In the genomic region with DNA sequence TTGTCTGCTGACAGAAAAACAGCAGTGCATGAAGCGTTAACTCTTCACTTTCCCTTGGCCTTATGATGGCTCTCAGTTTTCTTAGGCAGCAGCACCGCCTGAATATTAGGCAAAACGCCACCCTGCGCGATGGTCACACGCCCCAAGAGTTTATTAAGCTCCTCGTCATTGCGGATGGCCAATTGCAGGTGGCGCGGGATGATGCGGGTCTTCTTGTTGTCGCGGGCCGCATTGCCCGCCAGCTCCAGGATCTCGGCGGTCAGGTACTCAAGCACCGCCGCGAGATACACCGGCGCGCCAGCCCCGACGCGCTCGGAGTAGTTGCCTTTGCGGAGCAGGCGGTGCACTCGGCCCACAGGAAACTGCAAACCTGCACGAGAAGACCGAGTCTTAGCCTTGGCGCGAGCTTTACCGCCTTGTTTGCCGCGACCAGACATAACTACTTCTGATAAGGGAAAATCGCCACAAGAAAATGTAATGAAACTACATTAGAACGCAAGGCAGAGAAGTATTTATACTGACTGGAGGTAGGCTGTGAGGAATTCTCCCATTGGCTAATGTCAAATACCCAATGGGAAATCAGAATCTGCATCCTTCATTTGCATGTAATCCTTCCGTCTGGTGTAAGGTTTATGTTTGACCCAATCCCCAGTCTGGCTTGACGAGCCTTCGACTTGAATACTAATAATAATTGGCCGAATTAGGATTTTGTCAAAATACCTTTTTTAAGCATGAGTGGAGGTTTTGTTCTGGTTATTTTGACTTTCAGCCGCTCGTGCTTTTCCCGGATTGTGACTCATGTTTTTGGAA, we compare ENCODE assay signal across 8 cellular contexts. TPM values are rescaled to one million over a fixed set of nuclear protein-coding genes. Genes with fewer than 3 reads are reported as not detected.
DNase-seq lines count a peak whose midpoint lies in the region; ATAC-seq and TF ChIP-seq lines count a peak whose summit lies in the region.

No MANE protein-coding gene starts in this region.

- peaks cover 0 to 17% of the 10 kb centered on the region in 2 donors for H3K4me1 ChIP-seq in left lung

- peaks cover 12% of the 10 kb centered on the region for H3K36me3 Mint-ChIP-seq in CD4-positive, alpha-beta T cell (ENCODE audit: low read depth)

- H3K27ac ChIP-seq in CD4-positive, alpha-beta T cell (ENCODE audit: low read depth, low read length) = peak overlapping the region; percentile 72
- peak overlapping the region; percentile 88 for H3K27ac ChIP-seq in left lung

- intact Hi-C loops in CD4-positive, alpha-beta T cell (cut with DNase I, micrococcal nuclease) = loop anchor here (1.0 to 5.0 kb wide), 3 partner anchors 10 to 1104 kb away; a partner anchor contains a TSS
- intact Hi-C loops in left lung (cut with DNase I) = no loop called here

- H3K4me3 Mint-ChIP-seq in CD4-positive, alpha-beta T cell = peak overlapping the region; percentile 97

- H3K4me3 ChIP-seq in left lung = peak overlapping the region; percentile 43 to 44

- ATAC-seq in CD4-positive, alpha-beta T cell (ENCODE audit: poor library complexity) = peak; percentile 64
- ATAC-seq in GM19328 (IDR thresholded peaks at IDR 0.05; ENCODE audit: unreplicated experiment) = peak; percentile 63
- ATAC-seq in HG03432 (IDR thresholded peaks at IDR 0.05; ENCODE audit: unreplicated experiment) = peak; percentile 57
- ATAC-seq in left lung = peak; percentile 85

- H3K9me3 Mint-ChIP-seq in CD4-positive, alpha-beta T cell = no peaks in the 10 kb centered on the region

- H3K9me3 ChIP-seq in CD4-positive, alpha-beta T cell (ENCODE audit: control insufficient read depth, low read length) = no peaks in the 10 kb centered on the region
- no peaks in the 10 kb centered on the region for H3K9me3 ChIP-seq in left lung

- no peaks in the 10 kb centered on the region for H3K27me3 Mint-ChIP-seq in CD4-positive, alpha-beta T cell

- no peaks in the 10 kb centered on the region for H3K36me3 ChIP-seq in left lung

- H3K4me1 Mint-ChIP-seq in CD4-positive, alpha-beta T cell (ENCODE audit: low read depth) = peaks cover 32% of the 10 kb centered on the region

- TF ChIP-seq CTCF in CD4-positive, alpha-beta T cell (IDR thresholded peaks at IDR 0.05) = no peak
- TF ChIP-seq CTCF in left lung (IDR thresholded peaks at IDR 0.05) = no peak

- H3K27ac Mint-ChIP-seq in CD4-positive, alpha-beta T cell = peak overlapping the region; percentile 99

- H3K27me3 ChIP-seq in CD4-positive, alpha-beta T cell (ENCODE audit: control insufficient read depth, insufficient read depth, low read length) = no peaks in the 10 kb centered on the region
- no peaks in the 10 kb centered on the region for H3K27me3 ChIP-seq in left lung

- CTCF ChIA-PET in CD4-positive, alpha-beta T cell (lab: Charles Lee) = interaction anchor here (0.9 to 3.9 kb wide), 6 partner anchors 10 to 41 kb away, joined by 3 to 16 read pairs (median 6); a partner anchor contains a TSS

- POLR2A ChIA-PET in CD4-positive, alpha-beta T cell (lab: Charles Lee) = interaction anchor here (0.8 to 12.3 kb wide), 35 partner anchors 11 to 1860 kb away, joined by 3 to 919 read pairs (median 21); partner anchors contain the start of gene HFE

- peak in 9 of 10 experiments; percentile 37 to 70 (median 50) for DNase-seq in CD4-positive, alpha-beta T cell
- DNase-seq in NCI-H460 (ENCODE audit: extremely low read depth, low read depth) (peak; percentile 92), dermis blood vessel endothelial cell (peak; percentile 97), left lung (peak; percentile 73 to 91)
- peak; percentile 67 for DNase-seq in activated CD4-positive, CD25-positive, alpha-beta regulatory T cell treated with anti-CD3 and anti-CD28 coated beads, Interleukin-2, amount 50 U/mL, for 72 hours
- peak; percentile 81 for DNase-seq in stimulated activated CD8-positive, alpha-beta memory T cell treated with anti-CD3 and anti-CD28 coated beads, Interleukin-4, amount 100 ng/mL, for 48 hours

RNA-seq across cellular contexts. Expression of gene HFE, which starts 53.9 kb away (rescaled TPM):
- total RNA-seq in CD4-positive, alpha-beta T cell = under 1 TPM; 0.08 to 0.28 TPM
- total RNA-seq in NCI-H460 (2014; rRNA removed; shearing (Covaris generic)) = 11.5 and 14.5 TPM in 2 replicates
- 15.3 and 21.5 TPM in 2 replicates for polyA plus RNA-seq in NCI-H460 (2014; cell fraction: nucleus; rRNA removed)
- 2.2 and 6.2 TPM in 2 replicates for total RNA-seq in dermis blood vessel endothelial cell
- total RNA-seq in left lung = 10 to 100 TPM; 11.8 to 12.7 TPM

Comparison
In these comparisons a context has a peak if more than half of its experiments do, and no peak if none do; other contexts are left out.
1. Peak in every context shown above with its lines: DNase-seq, ATAC-seq, H3K4me3 ChIP-seq and H3K27ac ChIP-seq.
2. intact Hi-C loops: an anchor here in CD4-positive, alpha-beta T cell (1.0 to 5.0 kb wide); none called in left lung.